In genomic region chr19:38869160-38869835, GRCh38 we compare ENCODE assay signal across 1 cellular context.
TF ChIP-seq lines count a peak whose summit lies in the region.

No MANE protein-coding gene starts in this region.

TF ChIP-seq in IMR-90, 13 proteins besides CTCF, POLR2A, EP300 and RAD21:
- TF ChIP-seq MAFK (IDR thresholded peaks at IDR 0.05; ENCODE audit: low read depth, low read length) = no peak
- TF ChIP-seq CHD1 (IDR thresholded peaks at IDR 0.05; ENCODE audit: low read depth, low read length) = no peak
- TF ChIP-seq NFE2L2 (IDR thresholded peaks at IDR 0.05; ENCODE audit: low read depth, low read length) = no peak
- TF ChIP-seq MXI1 (IDR thresholded peaks at IDR 0.05; ENCODE audit: borderline replicate concordance, low read depth, low read length) = no peak
- TF ChIP-seq MAZ (IDR thresholded peaks at IDR 0.05; ENCODE audit: borderline replicate concordance, low read depth, low read length) = no peak
- no peak for TF ChIP-seq SMC3 (IDR thresholded peaks at IDR 0.05; ENCODE audit: low read depth, low read length)
- TF ChIP-seq CEBPB (IDR thresholded peaks at IDR 0.05; ENCODE audit: low read depth, low read length) = no peak
- no peak for TF ChIP-seq RCOR1 (IDR thresholded peaks at IDR 0.05; ENCODE audit: insufficient replicate concordance, low read length)
- TF ChIP-seq FOS (IDR thresholded peaks at IDR 0.05; ENCODE audit: low read depth, low read length) = no peak
- no peak for TF ChIP-seq BHLHE40 (IDR thresholded peaks at IDR 0.05; ENCODE audit: low read depth, low read length)
- no peak for TF ChIP-seq RFX5 (IDR thresholded peaks at IDR 0.05; ENCODE audit: low read depth, low read length)
- TF ChIP-seq, protein P1, sequence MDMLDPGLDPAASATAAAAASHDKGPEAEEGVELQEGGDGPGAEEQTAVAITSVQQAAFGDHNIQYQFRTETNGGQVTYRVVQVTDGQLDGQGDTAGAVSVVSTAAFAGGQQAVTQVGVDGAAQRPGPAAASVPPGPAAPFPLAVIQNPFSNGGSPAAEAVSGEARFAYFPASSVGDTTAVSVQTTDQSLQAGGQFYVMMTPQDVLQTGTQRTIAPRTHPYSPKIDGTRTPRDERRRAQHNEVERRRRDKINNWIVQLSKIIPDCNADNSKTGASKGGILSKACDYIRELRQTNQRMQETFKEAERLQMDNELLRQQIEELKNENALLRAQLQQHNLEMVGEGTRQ (IDR thresholded peaks at IDR 0.05; ENCODE audit: low read depth, low read length) = no peak
- TF ChIP-seq ELK1 (IDR thresholded peaks at IDR 0.05; ENCODE audit: borderline replicate concordance, low read depth, low read length) = no peak
TF ChIP-seq in IMR-90: peak in this region for 0.
